ENCODE assay signal across 8 cellular contexts in genomic region chr6:29647927-29648642, GRCh38.
A peak's percentile ranks its signal among the peaks of the same experiment; 100 is the strongest.
DNase-seq lines count a peak whose midpoint lies in the region; ATAC-seq lines count a peak whose summit lies in the region.

No MANE protein-coding gene starts in this region.

- H3K4me3 ChIP-seq in skeletal muscle cell (ENCODE audit: low read depth, low read length) = no peak overlapping the region

- DNase-seq in SKM-1 (lab: John Stamatoyannopoulos, UW; ENCODE audit: unreplicated experiment) (peak; percentile 30), SKM-1 treated with dmso at 0.1 percent for 144 hours (lab: John Stamatoyannopoulos, UW; ENCODE audit: unreplicated experiment) (no peak), NCI-H345 (lab: John Stamatoyannopoulos, UW) (peak; percentile 60), dedifferentiated amniotic fluid mesenchymal stem cell (ENCODE audit: extremely low spot score) (peak; percentile 36), skeletal muscle cell (ENCODE audit: low read depth) (peak; percentile 3)
- no peak for DNase-seq in stimulated activated CD8-positive, alpha-beta memory T cell treated with anti-CD3 and anti-CD28 coated beads, Interleukin-4, amount 100 ng/mL, for 48 hours

- ATAC-seq in HG02840 (IDR thresholded peaks at IDR 0.05; ENCODE audit: low FRiP score, unreplicated experiment) = no peak
- no peak for ATAC-seq in GM18909 (IDR thresholded peaks at IDR 0.05; ENCODE audit: poor library complexity, unreplicated experiment)

Comparison
In these comparisons a context has a peak if more than half of its experiments do, and no peak if none do; other contexts are left out.
1. DNase-seq: peak in SKM-1 (single experiment), NCI-H345 (single experiment), dedifferentiated amniotic fluid mesenchymal stem cell (single experiment) and skeletal muscle cell (single experiment); none in SKM-1 treated with dmso at 0.1 percent for 144 hours (single experiment) and stimulated activated CD8-positive, alpha-beta memory T cell treated with anti-CD3 and anti-CD28 coated beads, Interleukin-4, amount 100 ng/mL, for 48 hours (single experiment).